Comparison of ENCODE assay signal across 21 cellular contexts in the genomic region with DNA sequence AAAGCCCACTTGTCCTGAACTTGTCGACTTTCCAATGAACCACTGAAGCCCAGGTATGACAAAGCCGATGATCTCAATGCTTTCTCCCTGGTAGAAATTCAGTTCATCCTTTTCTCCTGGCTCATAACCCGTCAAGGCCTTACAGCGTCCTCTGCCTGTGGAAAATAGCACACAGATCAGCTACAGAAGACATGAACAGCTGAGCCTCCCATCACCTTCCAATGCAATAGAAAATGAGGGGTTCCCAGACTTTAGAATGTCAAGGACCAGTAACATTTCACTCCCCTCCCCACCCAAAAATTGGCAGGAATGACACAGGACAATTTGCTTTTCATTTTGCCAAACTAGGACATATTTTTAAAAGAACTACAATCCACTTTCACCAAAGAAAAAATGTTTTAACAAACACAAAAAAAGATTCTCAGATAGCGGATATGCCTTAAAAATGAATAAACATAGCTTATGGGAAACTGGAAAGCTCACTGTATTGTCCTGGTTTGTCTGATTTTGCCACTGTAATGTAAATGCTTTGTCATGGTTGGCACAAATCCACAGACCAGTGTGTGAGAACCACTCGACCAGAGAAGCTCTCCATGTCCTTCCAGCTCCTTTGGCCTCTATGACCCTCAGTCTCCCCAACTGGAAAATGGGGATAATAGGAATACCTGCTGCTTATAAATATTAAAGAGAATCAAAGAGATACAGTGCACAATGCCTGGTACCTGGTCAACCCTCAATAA. TPM values are rescaled to one million over a fixed set of nuclear protein-coding genes. Genes with fewer than 3 reads are reported as not detected.
A peak's percentile ranks its signal among the peaks of the same experiment; 100 is the strongest.
DNase-seq lines count a peak whose midpoint lies in the region; ATAC-seq, FAIRE-seq and TF ChIP-seq lines count a peak whose summit lies in the region.
"Had no signal": no experiment of that assay in that cellular context is flagged by ENCODE, and none has a peak within 500 bp of the region (broad histone marks: within the 10 kb centered on the region; RNA-seq: fewer than 3 reads in every experiment).

No MANE protein-coding gene starts in this region.

- H3K36me3 Mint-ChIP-seq in activated T-cell treated with anti-CD3 and anti-CD28 coated beads, Interleukin-2, amount 50 U/mL, for 24 hours (ENCODE audit: low read depth): no peaks in the 10 kb centered on the region
- H3K36me3 Mint-ChIP-seq: neural progenitor cell had no signal

- H3K9me3 ChIP-seq in IMR-90 (ENCODE audit: control insufficient read depth, insufficient read depth, low read length): no peaks in the 10 kb centered on the region
- H3K9me3 ChIP-seq: A549 had no signal

- DNase-seq in ACHN: peak; percentile 32
- DNase-seq in IMR-90: no peak
- no peak for DNase-seq in RCC 7860 (ENCODE audit: low spot score)
- DNase-seq in fibroblast of peridontal ligament (ENCODE audit: extremely low read depth): peak; percentile 46
- no peak for DNase-seq in NCI-H187 (lab: John Stamatoyannopoulos, UW)
- no peak for DNase-seq in activated T-cell treated with anti-CD3 and anti-CD28 coated beads, Interleukin-2, amount 50 U/mL, for 24 hours
- DNase-seq: activated CD4-positive, alpha-beta T cell treated with anti-CD3 and anti-CD28 coated beads, Interleukin-2, amount 50 U/mL, for 1 hour; EL; foreskin melanocyte; left cardiac atrium; midbrain; NCI-H1417; NCI-H2171 treated with DMSO at 0.1 percent for 48 hours; stimulated activated naive CD4-positive, alpha-beta T cell treated with Interleukin-2 at 50 U/mL for 16 hours; trophoblast cell had no signal

- H2BK120ac ChIP-seq in IMR-90 (ENCODE audit: low read depth, low read length): 0 out of 2 replicates have a peak overlapping the region, but pooled peaks have one; percentile 18

- TF ChIP-seq POLR2A in IMR-90 (IDR thresholded peaks at IDR 0.05; ENCODE audit: low read depth, low read length): no peak

- H3K4me3 Mint-ChIP-seq in activated T-cell treated with anti-CD3 and anti-CD28 coated beads, Interleukin-2, amount 50 U/mL, for 24 hours: no peak overlapping the region
- H3K4me3 Mint-ChIP-seq: neural progenitor cell had no signal

- peak; percentile 77 for FAIRE-seq in RCC 7860 (lab: Jason Lieb, UNC)
- FAIRE-seq: A549, H1 had no signal

- POLR2A ChIA-PET in IMR-90 (lab: Charles Lee; ENCODE audit: unreplicated experiment): no interaction called here

- no peaks in the 10 kb centered on the region for H3K9me3 Mint-ChIP-seq in activated T-cell treated with anti-CD3 and anti-CD28 coated beads, Interleukin-2, amount 50 U/mL, for 24 hours
- H3K9me3 Mint-ChIP-seq: neural progenitor cell had no signal

- peak overlapping the region; percentile 26; the same call in 1 of the 2 replicates for H3K14ac ChIP-seq in IMR-90 (replicated peaks; ENCODE audit: low read depth, low read length)

- no peak overlapping the region for H2BK20ac ChIP-seq in IMR-90 (ENCODE audit: low read depth, low read length)

- no TSS peak for BruUV-seq in IMR-90 (replicated peaks; lab: Mats Ljungman, UMichigan)

- TF ChIP-seq RAD21 in IMR-90 (IDR thresholded peaks at IDR 0.05; ENCODE audit: low read length): no peak

- no peak overlapping the region for H3K23ac ChIP-seq in IMR-90 (ENCODE audit: low read depth, low read length)

- no peak for TF ChIP-seq CTCF in IMR-90 (conservative IDR thresholded peaks at IDR 0.05; ENCODE audit: low read depth, low read length)

- no peak overlapping the region for H3K4me3 ChIP-seq in IMR-90 (ENCODE audit: insufficient read depth, low read depth, low read length)
- H3K4me3 ChIP-seq: A549, neural progenitor cell had no signal

- dilution Hi-C loops in IMR-90 (cut with HindIII; ENCODE audit: low sequenced_read_pairs, unreplicated experiment): no loop called here

- 100% methylated on average over 2 of the region's 6 CpGs; no CpG with 5 or more reads in 1 of the 2 experiments for WGBS in IMR-90 (ENCODE audit: extremely low coverage in 2 of 2, insufficient read length in 1 of 2), 2 experiments

- no peak overlapping the region for H2AK9ac ChIP-seq in IMR-90 (replicated peaks; ENCODE audit: low read depth, low read length, poor library complexity)

- CTCF ChIA-PET in IMR-90 (lab: Yijun Ruan, JAX): interaction anchor here (0.6 to 1.6 kb wide), 3 partner anchors 17 to 297 kb away, joined by 3 to 4 read pairs (median 3); no protein-coding TSS in a partner anchor

- H3K18ac ChIP-seq in IMR-90 (ENCODE audit: low read depth, low read length): no peak overlapping the region

- intact Hi-C loops in IMR-90 (cut with micrococcal nuclease): loop anchor here (5.0 kb wide), 1 partner anchor 856 kb away; no protein-coding TSS in a partner anchor

- H3K4me2 ChIP-seq in IMR-90 (ENCODE audit: low read depth, low read length): no peak overlapping the region
- H3K4me2 ChIP-seq: A549, neural progenitor cell had no signal

- H3K56ac ChIP-seq in IMR-90 (ENCODE audit: extremely low read depth, insufficient read depth, low read length): no peak overlapping the region

- H3K27ac ChIP-seq in IMR-90 (ENCODE audit: insufficient read depth, low read length): no peak overlapping the region
- H3K27ac ChIP-seq: neural progenitor cell, RWPE1 had no signal

- no peak overlapping the region for H2AFZ ChIP-seq in IMR-90 (replicated peaks; ENCODE audit: low read length, poor library complexity)
- H2AFZ ChIP-seq: neural progenitor cell had no signal

- no peak overlapping the region for H2BK15ac ChIP-seq in IMR-90 (ENCODE audit: low read depth, low read length)

- no peaks in the 10 kb centered on the region for H3K27me3 ChIP-seq in IMR-90 (ENCODE audit: control insufficient read depth, insufficient read depth, low read length)
- H3K27me3 ChIP-seq: neural progenitor cell had no signal

- peaks cover 21% of the 10 kb centered on the region for H3K4me1 Mint-ChIP-seq in activated T-cell treated with anti-CD3 and anti-CD28 coated beads, Interleukin-2, amount 50 U/mL, for 24 hours (ENCODE audit: low read depth)

- peaks cover 6% of the 10 kb centered on the region for H3K27me3 Mint-ChIP-seq in activated T-cell treated with anti-CD3 and anti-CD28 coated beads, Interleukin-2, amount 50 U/mL, for 24 hours

- no peak for ATAC-seq in IMR-90 (ENCODE audit: low read depth)
- ATAC-seq in GM21619 (IDR thresholded peaks at IDR 0.05; ENCODE audit: unreplicated experiment): no peak
- ATAC-seq in HG02981 (IDR thresholded peaks at IDR 0.05; ENCODE audit: unreplicated experiment): no peak
- ATAC-seq: A549, left cardiac atrium had no signal

- no peak overlapping the region for H2AK5ac ChIP-seq in IMR-90 (ENCODE audit: low read depth, low read length)

- in situ Hi-C loops in ACHN (cut with HindIII; ENCODE audit: low pct_ligation_motif_present, low pct_unique_long_range_greater_than_20kb, low sequenced_read_pairs): no loop called here
- in situ Hi-C loops in IMR-90 (cut with MboI; ENCODE audit: low sequenced_read_pairs): loop anchor here (5.0 to 25.0 kb wide), 3 partner anchors 74 to 851 kb away; no protein-coding TSS in a partner anchor

- no peak overlapping the region for H3K27ac Mint-ChIP-seq in activated T-cell treated with anti-CD3 and anti-CD28 coated beads, Interleukin-2, amount 50 U/mL, for 24 hours
- H3K27ac Mint-ChIP-seq: neural progenitor cell had no signal

- H4K20me1 ChIP-seq in IMR-90 (ENCODE audit: insufficient read depth, low read length): no peaks in the 10 kb centered on the region

- H4K91ac ChIP-seq in IMR-90 (ENCODE audit: insufficient read depth, low read depth, low read length): no peak overlapping the region

- H3K9ac ChIP-seq in IMR-90 (ENCODE audit: low read depth, low read length): no peak overlapping the region
- H3K9ac ChIP-seq: neural progenitor cell had no signal

- no peaks in the 10 kb centered on the region for H3K36me3 ChIP-seq in IMR-90 (ENCODE audit: control insufficient read depth, insufficient read depth, low read length)
- H3K36me3 ChIP-seq: neural progenitor cell had no signal

- no peak overlapping the region for H4K8ac ChIP-seq in IMR-90 (ENCODE audit: low read depth in 2 of 2, low read length in 2 of 2)

- peaks cover 5% of the 10 kb centered on the region for H3K4me1 ChIP-seq in IMR-90 (ENCODE audit: control insufficient read depth, insufficient read depth, low read length)

- H3K9me1 ChIP-seq in IMR-90 (ENCODE audit: insufficient read depth, low read length): no peaks in the 10 kb centered on the region

- no peak overlapping the region; the same call in 1 of the 2 replicates for H3K4ac ChIP-seq in IMR-90 (ENCODE audit: low read depth, low read length)

- no peak overlapping the region for H4K5ac ChIP-seq in IMR-90 (ENCODE audit: low read depth, low read length)

- no peaks in the 10 kb centered on the region for H3K79me1 ChIP-seq in IMR-90 (ENCODE audit: low read depth in 1 of 2, low read length in 2 of 2)

- no peak overlapping the region for H2BK5ac ChIP-seq in IMR-90 (ENCODE audit: low read depth, low read length, poor library complexity, severe bottlenecking)

TF ChIP-seq in IMR-90, 13 proteins besides CTCF, POLR2A, EP300 and RAD21:
- TF ChIP-seq CEBPB (IDR thresholded peaks at IDR 0.05; ENCODE audit: low read depth, low read length): no peak
- peak; percentile 38; the same call in 1 of the 2 replicates for TF ChIP-seq NFE2L2 (IDR thresholded peaks at IDR 0.05; ENCODE audit: low read depth, low read length)
TF ChIP-seq in IMR-90: peak in this region for 1.

RNA-seq across cellular contexts. Expression of gene SH3TC2, which starts 24.4 kb away (rescaled TPM):
- 7.8 and 7.9 TPM in 2 replicates for total RNA-seq in IMR-90 (2012; rRNA removed)
- polyA plus RNA-seq in IMR-90 (2012; rRNA removed): 3.3 and 3.4 TPM in 2 replicates
- polyA plus RNA-seq in IMR-90 (2012; cell fraction: cytosol; rRNA removed): 1.2 and 1.4 TPM in 2 replicates
- 6.8 and 7.3 TPM in 2 replicates for polyA plus RNA-seq in IMR-90 (2012; cell fraction: nucleus; rRNA removed; ENCODE audit: low replicate concordance)

Comparison
In these comparisons a context has a peak if more than half of its experiments do, and no peak if none do; other contexts are left out.
1. DNase-seq: peak in ACHN (single experiment) and fibroblast of peridontal ligament (single experiment); none in IMR-90 (single experiment), RCC 7860 (single experiment), NCI-H187 (0 of 2) and activated T-cell treated with anti-CD3 and anti-CD28 coated beads, Interleukin-2, amount 50 U/mL, for 24 hours (single experiment).